ENCODE assay signal across 8 cellular contexts in genomic region chr3:122416966-122417365, GRCh38. TPM values are rescaled to one million over a fixed set of nuclear protein-coding genes. Genes with fewer than 3 reads are reported as not detected.
DNase-seq lines count a peak whose midpoint lies in the region; ATAC-seq, FAIRE-seq and TF ChIP-seq lines count a peak whose summit lies in the region.

No MANE protein-coding gene starts in this region.

- H4K20me1 ChIP-seq in OCI-LY3 (ENCODE audit: insufficient read depth, low read length) = no peaks in the 10 kb centered on the region
- H4K20me1 ChIP-seq in H1 (replicated peaks in 1 of 2; ENCODE audit: control insufficient read depth in 1 of 2, insufficient read depth in 2 of 2, low read length in 2 of 2) = no peaks in the 10 kb centered on the region

- FAIRE-seq in H1 (lab: Jason Lieb, UNC) = no peak

- no peak overlapping the region for H3K14ac ChIP-seq in H1 (ENCODE audit: insufficient read length)

- CTCF ChIA-PET in CD4-positive, alpha-beta T cell (lab: Charles Lee) = interaction anchor here (0.8 to 4.5 kb wide), 4 partner anchors 24 to 96 kb away, joined by 3 to 30 read pairs (median 10); partner anchors contain the start of gene FAM162A
- CTCF ChIA-PET in H1 (lab: Charles Lee; ENCODE audit: partially characterized antibody) = interaction anchor here (2.2 to 3.9 kb wide), 3 partner anchors 11 to 32 kb away, joined by 9 to 17 read pairs (median 16); partner anchors contain the start of gene FAM162A

- H2AFZ ChIP-seq in OCI-LY3 (ENCODE audit: low read depth, low read length) (no peak overlapping the region; the same call in 1 of the 2 replicates), H1 (ENCODE audit: low read length) (no peak overlapping the region), neuron (ENCODE audit: low read depth, low read length) (no peak overlapping the region)

- H3K18ac ChIP-seq in H1 (ENCODE audit: extremely low read depth, low read length) = no peak overlapping the region

- H3K9ac ChIP-seq in OCI-LY3 (ENCODE audit: low read length) = peak overlapping the region; percentile 88
- H3K9ac ChIP-seq in H1 (replicated peaks in 1 of 4; ENCODE audit: extremely low read depth in 1 of 4, low read depth in 3 of 4, low read length in 3 of 4) = peak overlapping the region in 3 of 4 experiments; percentile 82 to 100 (median 92); a peak in 4 of 7 replicates

- H2BK5ac ChIP-seq in H1 (ENCODE audit: low read depth, low read length) = no peak overlapping the region

- no peak overlapping the region for H4K91ac ChIP-seq in H1 (replicated peaks; ENCODE audit: insufficient read length, low read length)

- TF ChIP-seq POLR2A in H1 (IDR thresholded peaks at IDR 0.05; ENCODE audit: control extremely low read depth in 1 of 2, low read depth in 2 of 2, low read length in 2 of 2) = no peak

- H3K4me2 ChIP-seq in OCI-LY3 (ENCODE audit: low read length) (peak overlapping the region; percentile 69), H1 (ENCODE audit: insufficient read depth in 1 of 2, low read depth in 2 of 2, low read length in 2 of 2) (peak overlapping the region; percentile 72 to 77)

- no peaks in the 10 kb centered on the region for H3K79me1 ChIP-seq in H1 (ENCODE audit: low read depth, low read length)

- no peak overlapping the region for H3K23ac ChIP-seq in H1 (ENCODE audit: insufficient read length)

- H3K4me1 ChIP-seq in OCI-LY3 (ENCODE audit: low read length) (peaks cover 12% of the 10 kb centered on the region), H1 (replicated peaks in 1 of 4; ENCODE audit: control insufficient read depth in 3 of 4, insufficient read depth in 4 of 4, low read length in 3 of 4) (peaks cover 0 to 7% (median 3%) of the 10 kb centered on the region in 4 experiments; a peak in 1 of 7 replicates), neuron (ENCODE audit: insufficient read depth, low read length) (peaks cover 18% of the 10 kb centered on the region)

- peaks cover 65% of the 10 kb centered on the region for H3K36me3 Mint-ChIP-seq in CD4-positive, alpha-beta T cell (ENCODE audit: low read depth)

- ATAC-seq in CD4-positive, alpha-beta T cell (ENCODE audit: poor library complexity) = no peak
- ATAC-seq in GM21526 (IDR thresholded peaks at IDR 0.05; ENCODE audit: low FRiP score, unreplicated experiment) = no peak

- peak overlapping the region; percentile 82; the same call in 1 of the 2 replicates for H4K8ac ChIP-seq in H1 (ENCODE audit: extremely low read depth, insufficient read depth, low read length)

- no peaks in the 10 kb centered on the region for H3K27me3 ChIP-seq in CD4-positive, alpha-beta T cell (ENCODE audit: control insufficient read depth, insufficient read depth, low read length)
- H3K27me3 ChIP-seq in OCI-LY3 (ENCODE audit: low read depth, low read length) = no peaks in the 10 kb centered on the region
- H3K27me3 ChIP-seq in H1 (replicated peaks in 1 of 4; ENCODE audit: control insufficient read depth in 3 of 4, extremely low read depth in 1 of 4, insufficient read depth in 3 of 4, low read length in 3 of 4) = no peaks in the 10 kb centered on the region
- H3K27me3 ChIP-seq in neuron (ENCODE audit: insufficient read depth, low read length) = no peaks in the 10 kb centered on the region

- 79% methylated on average over 12 of the region's 14 CpGs; no CpG with 5 or more reads in 1 of the 2 experiments for WGBS in H1 (ENCODE audit: extremely low coverage in 1 of 2, insufficient coverage in 1 of 2, insufficient read length in 1 of 2, insufficient replicate concordance in 2 of 2, low coverage in 1 of 2, low lambda C conversion rate in 2 of 2, missing lambda C conversion rate in 1 of 2), 2 experiments

- TF ChIP-seq CTCF in CD4-positive, alpha-beta T cell (IDR thresholded peaks at IDR 0.05) = no peak
- no peak for TF ChIP-seq CTCF in OCI-LY3 (IDR thresholded peaks at IDR 0.05; ENCODE audit: low read depth, low read length)
- no peak for TF ChIP-seq CTCF in H1 (IDR thresholded peaks at IDR 0.05; ENCODE audit: control extremely low read depth in 1 of 3, insufficient read depth in 1 of 3, low read depth in 1 of 3, low read length in 3 of 3)

- intact Hi-C loops in CD4-positive, alpha-beta T cell (cut with DNase I, micrococcal nuclease) = loop anchor here (1.0 to 10.0 kb wide), 5 partner anchors 34 to 582 kb away; partner anchors contain the start of genes EAF2 (in 1 of the 2), HSPBAP1 (in 1 of the 2), IQCB1 (in 1 of the 2) and KPNA1 (in 1 of the 2)

- no peak overlapping the region for H4K5ac ChIP-seq in H1 (ENCODE audit: insufficient read length, low read depth, low read length)

- H3K4me1 Mint-ChIP-seq in CD4-positive, alpha-beta T cell (ENCODE audit: low read depth) = peaks cover 57% of the 10 kb centered on the region

- H3K36me3 ChIP-seq in OCI-LY3 (replicated peaks; ENCODE audit: low read depth, low read length) (peaks cover 13% of the 10 kb centered on the region), H1 (ENCODE audit: control insufficient read depth in 2 of 4, insufficient read depth in 4 of 4, low read length in 3 of 4) (peaks cover 0 to 6% (median 0%) of the 10 kb centered on the region in 4 experiments; a peak in 3 of 8 replicates), neuron (ENCODE audit: insufficient read depth, low read length) (peaks cover 13% of the 10 kb centered on the region)

- H2AK5ac ChIP-seq in H1 (ENCODE audit: low read depth, low read length) = no peak overlapping the region

- peak overlapping the region; percentile 97 for H3K4me3 Mint-ChIP-seq in CD4-positive, alpha-beta T cell

- peak overlapping the region; percentile 100 for H3K27ac Mint-ChIP-seq in CD4-positive, alpha-beta T cell

- no peak overlapping the region for H3K4ac ChIP-seq in H1 (replicated peaks; ENCODE audit: insufficient read length, low read depth, low read length)

- H2BK120ac ChIP-seq in H1 (replicated peaks; ENCODE audit: low read depth, low read length) = no peak overlapping the region

- H3K56ac ChIP-seq in H1 (replicated peaks; ENCODE audit: insufficient read length, low read depth, low read length) = no peak overlapping the region

- no peaks in the 10 kb centered on the region for H3K27me3 Mint-ChIP-seq in CD4-positive, alpha-beta T cell

- no peaks in the 10 kb centered on the region for H3K9me3 Mint-ChIP-seq in CD4-positive, alpha-beta T cell

- H2BK15ac ChIP-seq in H1 (ENCODE audit: low read length) = no peak overlapping the region

- H3K9me3 ChIP-seq in CD4-positive, alpha-beta T cell (ENCODE audit: control insufficient read depth, low read length) = no peaks in the 10 kb centered on the region
- H3K9me3 ChIP-seq in OCI-LY3 (ENCODE audit: insufficient read depth, low read length) = no peaks in the 10 kb centered on the region
- H3K9me3 ChIP-seq in H1 (ENCODE audit: insufficient read depth in 2 of 2, low read depth in 1 of 2, low read length in 1 of 2) = no peaks in the 10 kb centered on the region
- H3K9me3 ChIP-seq in neuron (ENCODE audit: low read length) = no peaks in the 10 kb centered on the region

- no peak overlapping the region for H2BK12ac ChIP-seq in H1 (ENCODE audit: low read depth, low read length)

- DNase-seq in CD4-positive, alpha-beta T cell = no peak
- no peak for DNase-seq in H1 (ENCODE audit: low read depth in 1 of 2, low spot score in 2 of 2)
- DNase-seq in D341Med (ENCODE audit: low spot score) = no peak
- DNase-seq in stimulated activated naive CD4-positive, alpha-beta T cell (lab: John Stamatoyannopoulos, UW) = no peak
- no peak for DNase-seq in NCI-H1417 treated with DMSO at 0.1 percent for 48 hours (lab: John Stamatoyannopoulos, UW)

- peak overlapping the region; percentile 92 for H3K4me3 ChIP-seq in OCI-LY3 (ENCODE audit: low read length)
- peak overlapping the region; percentile 83 to 100 (median 88) for H3K4me3 ChIP-seq in H1 (ENCODE audit: extremely low read depth in 1 of 4, insufficient read depth in 2 of 4, low read depth in 3 of 4, low read length in 4 of 4)
- H3K4me3 ChIP-seq in neuron (ENCODE audit: low read length) = peak overlapping the region; percentile 70

- H3K79me2 ChIP-seq in OCI-LY3 (ENCODE audit: low read length) (peaks cover 47% of the 10 kb centered on the region), H1 (ENCODE audit: control insufficient read depth in 1 of 2, insufficient read depth in 2 of 2, low read length in 2 of 2) (peaks cover 0 to 23% of the 10 kb centered on the region in 2 experiments; a peak in 2 of 4 replicates)

- H3K27ac ChIP-seq in CD4-positive, alpha-beta T cell (ENCODE audit: low read depth, low read length) = peak overlapping the region; percentile 90
- H3K27ac ChIP-seq in OCI-LY3 (ENCODE audit: low read length) (peak overlapping the region; percentile 77; the same call in 1 of the 2 replicates), H1 (ENCODE audit: low read depth, low read length) (peak overlapping the region; percentile 92; the same call in 1 of the 2 replicates)

- no peak for TF ChIP-seq EP300 in H1 (IDR thresholded peaks at IDR 0.05; ENCODE audit: borderline replicate concordance in 1 of 2, low read depth in 2 of 2, low read length in 2 of 2)

- POLR2A ChIA-PET in CD4-positive, alpha-beta T cell (lab: Charles Lee) = interaction anchor here (0.6 to 3.7 kb wide), 17 partner anchors 10 to 984 kb away, joined by 3 to 102 read pairs (median 7); partner anchors contain the start of genes DTX3L, FAM162A, HCLS1 and KPNA1
- POLR2A ChIA-PET in H1 (lab: Charles Lee; ENCODE audit: partially characterized antibody) = interaction anchor here (1.2 to 4.0 kb wide), 6 partner anchors 10 to 98 kb away, joined by 3 to 29 read pairs (median 8); partner anchors contain the start of genes FAM162A, KPNA1 and MIX23

- H2BK20ac ChIP-seq in H1 (ENCODE audit: low read length) = no peak overlapping the region

- TF ChIP-seq RAD21 in H1 (IDR thresholded peaks at IDR 0.05 in 1 of 2, conservative IDR thresholded peaks at IDR 0.05 in 1 of 2; ENCODE audit: low read depth in 2 of 2, low read length in 2 of 2) = no peak

- peaks cover 3% of the 10 kb centered on the region for H3K23me2 ChIP-seq in H1 (ENCODE audit: low read depth, low read length)

RNA-seq across cellular contexts. Expression of gene WDR5B, which starts 1.1 kb away (rescaled TPM):
- total RNA-seq in CD4-positive, alpha-beta T cell = 1 to 10 TPM; 2.3 to 2.4 TPM
- total RNA-seq in H1 (2021; fragmentation: NEBNext Ultra II Directional; extraction: Animal tissue kit (Norgen Biotek cat#: 25700)) = 2.7 and 3.5 TPM in 2 replicates
- 1.4 and 1.9 TPM in 2 replicates for polyA plus RNA-seq in H1 (2011; rRNA removed)
- polyA plus RNA-seq in H1 (2011; cell fraction: cytosol; rRNA removed) = 2.6 TPM
- 1.4 TPM for polyA plus RNA-seq in H1 (2011; cell fraction: nucleus; rRNA removed)
- polyA plus RNA-seq in H1 (2012, experiment 1 of 2) = 2.0 to 2.7 TPM (median 2.3 TPM) in 4 replicates
- 0.21 TPM for polyA plus RNA-seq in H1 (2012, experiment 2 of 2)
- polyA plus RNA-seq in H1 (2013, experiment 1 of 2) = 2.7 TPM
- polyA plus RNA-seq in H1 (2013, experiment 2 of 2) = 2.3 TPM
- polyA minus RNA-seq in H1 (2011; rRNA and poly(A)+ RNA removed) = 2.2 and 3.0 TPM in 2 replicates
- polyA minus RNA-seq in H1 (2011; cell fraction: cytosol; rRNA and poly(A)+ RNA removed) = 1.2 TPM
- polyA minus RNA-seq in H1 (2011; cell fraction: nucleus; rRNA and poly(A)+ RNA removed) = 3.8 TPM

RNA-seq across cellular contexts. Expression of gene FAM162A, which starts 33.0 kb away (rescaled TPM):
- 10 to 100 TPM; 32.8 to 34.6 TPM for total RNA-seq in CD4-positive, alpha-beta T cell
- total RNA-seq in H1 (2021; fragmentation: NEBNext Ultra II Directional; extraction: Animal tissue kit (Norgen Biotek cat#: 25700)) = 54.1 and 59.7 TPM in 2 replicates
- 21.0 and 38.2 TPM in 2 replicates for polyA plus RNA-seq in H1 (2011; rRNA removed)
- polyA plus RNA-seq in H1 (2011; cell fraction: cytosol; rRNA removed) = 50.4 TPM
- 23.6 TPM for polyA plus RNA-seq in H1 (2011; cell fraction: nucleus; rRNA removed)
- 78.5 to 108 TPM (median 96.7 TPM) in 4 replicates for polyA plus RNA-seq in H1 (2012, experiment 1 of 2)
- polyA plus RNA-seq in H1 (2012, experiment 2 of 2) = 10.2 TPM
- 45.3 TPM for polyA plus RNA-seq in H1 (2013, experiment 1 of 2)
- polyA plus RNA-seq in H1 (2013, experiment 2 of 2) = 43.4 TPM
- polyA minus RNA-seq in H1 (2011; rRNA and poly(A)+ RNA removed) = 18.2 and 21.0 TPM in 2 replicates
- polyA minus RNA-seq in H1 (2011; cell fraction: cytosol; rRNA and poly(A)+ RNA removed) = 15.2 TPM
- 12.5 TPM for polyA minus RNA-seq in H1 (2011; cell fraction: nucleus; rRNA and poly(A)+ RNA removed)

RNA-seq across cellular contexts. Expression of gene MIX23, which starts 33.9 kb away (rescaled TPM):
- total RNA-seq in CD4-positive, alpha-beta T cell = 10 to 100 TPM; 12.4 to 17.5 TPM
- 69.6 and 90.1 TPM in 2 replicates for total RNA-seq in H1 (2021; fragmentation: NEBNext Ultra II Directional; extraction: Animal tissue kit (Norgen Biotek cat#: 25700))
- polyA plus RNA-seq in H1 (2011; rRNA removed) = 10.9 and 22.1 TPM in 2 replicates
- polyA plus RNA-seq in H1 (2011; cell fraction: cytosol; rRNA removed) = 36.9 TPM
- 9.0 TPM for polyA plus RNA-seq in H1 (2011; cell fraction: nucleus; rRNA removed)
- polyA plus RNA-seq in H1 (2012, experiment 1 of 2) = 31.4 to 83.1 TPM (median 39.3 TPM) in 4 replicates
- 31.0 TPM for polyA plus RNA-seq in H1 (2012, experiment 2 of 2)
- polyA plus RNA-seq in H1 (2013, experiment 1 of 2) = 78.4 TPM
- 76.4 TPM for polyA plus RNA-seq in H1 (2013, experiment 2 of 2)
- polyA minus RNA-seq in H1 (2011; rRNA and poly(A)+ RNA removed) = 12.1 and 14.5 TPM in 2 replicates
- polyA minus RNA-seq in H1 (2011; cell fraction: cytosol; rRNA and poly(A)+ RNA removed) = 14.8 TPM
- polyA minus RNA-seq in H1 (2011; cell fraction: nucleus; rRNA and poly(A)+ RNA removed) = 17.7 TPM
